Comparison of ENCODE assay signal across 9 cellular contexts in the genomic region with DNA sequence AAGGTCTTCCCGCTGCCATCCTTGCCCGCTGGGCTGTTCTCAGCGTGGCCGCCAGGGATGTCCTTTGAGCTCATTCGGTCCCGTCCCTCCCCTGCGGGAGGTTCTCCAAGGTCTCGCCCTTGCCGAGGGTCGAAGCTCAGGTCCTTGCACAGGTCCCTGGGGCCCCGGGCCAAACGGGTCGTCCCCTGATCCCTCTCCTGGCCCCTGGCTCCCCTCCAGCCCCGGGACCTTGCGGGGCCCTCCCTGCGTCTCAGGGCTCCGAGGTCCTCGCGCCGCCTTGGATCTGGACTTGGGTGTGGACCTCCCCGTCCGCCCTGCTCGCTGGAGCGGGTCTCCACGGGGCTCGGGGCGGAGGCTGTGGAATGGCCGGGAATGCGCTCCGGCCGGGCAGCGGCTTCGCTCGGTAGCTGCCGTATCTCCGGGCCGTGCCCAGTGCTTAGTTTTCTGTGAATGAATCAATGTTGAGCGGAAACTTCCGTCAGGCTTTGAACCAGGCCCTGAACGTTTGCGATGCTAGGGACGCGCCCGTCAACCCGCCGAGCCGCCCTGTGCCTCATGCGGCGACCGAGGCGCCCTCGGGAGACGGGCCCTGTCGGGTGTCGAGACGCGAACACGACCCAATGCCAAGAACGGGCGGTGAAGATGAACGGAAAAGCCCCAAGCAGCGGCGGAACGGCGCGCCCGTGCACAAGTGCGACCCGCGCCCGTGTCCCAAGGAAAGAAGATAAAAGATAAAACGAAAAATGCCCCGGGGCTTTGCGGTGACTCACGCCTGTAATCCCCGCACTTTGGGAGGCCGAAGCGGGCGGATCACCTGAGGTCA. TPM values are rescaled to one million over a fixed set of nuclear protein-coding genes. Genes with fewer than 3 reads are reported as not detected.
A peak's percentile ranks its signal among the peaks of the same experiment; 100 is the strongest.
DNase-seq lines count a peak whose midpoint lies in the region; ATAC-seq, FAIRE-seq and TF ChIP-seq lines count a peak whose summit lies in the region.
"Had no signal": no experiment of that assay in that cellular context is flagged by ENCODE, and none has a peak within 500 bp of the region (broad histone marks: within the 10 kb centered on the region; RNA-seq: fewer than 3 reads in every experiment).

No MANE protein-coding gene starts in this region.

- no peak for TF ChIP-seq RAD21 in HepG2 (CRISPR knock-in tag; IDR thresholded peaks at IDR 0.05)

- peaks cover 2% of the 10 kb centered on the region for H3K4me1 Mint-ChIP-seq in activated CD4-positive, alpha-beta T cell treated with anti-CD3 and anti-CD28 coated beads for 36 hours

- WGBS in HepG2 (ENCODE audit: low lambda C conversion rate), result 84% methylated on average over 76 of the region's 79 CpGs

- no peaks in the 10 kb centered on the region; the same call in 1 of the 2 replicates for H3K4me1 ChIP-seq in HepG2 (ENCODE audit: insufficient read depth, low read length)

- no peak overlapping the region for H3K27ac ChIP-seq in HepG2 (ENCODE audit: extremely low read length, insufficient read depth, low read length)

- H3K36me3 Mint-ChIP-seq in activated CD4-positive, alpha-beta T cell treated with anti-CD3 and anti-CD28 coated beads for 36 hours (ENCODE audit: low read depth), result peaks cover 11% of the 10 kb centered on the region

- H3K79me2 ChIP-seq in HepG2 (ENCODE audit: insufficient read depth, low read length), result no peaks in the 10 kb centered on the region

- in situ Hi-C loops in HepG2 (cut with HindIII; ENCODE audit: extremely low pct_ligation_motif_present, low pct_unique_long_range_greater_than_20kb), result loop anchor here (10.0 kb wide), 1 partner anchor 161 kb away; a partner anchor contains a TSS

- intact Hi-C loops in activated CD4-positive, alpha-beta T cell treated with anti-CD3 and anti-CD28 coated beads for 36 hours (cut with DNase I, micrococcal nuclease), result loop anchor here (1.0 to 2.0 kb wide), 12 partner anchors 27 to 1798 kb away; a partner anchor contains a TSS
- intact Hi-C loops in HepG2 (cut with micrococcal nuclease; ENCODE audit: unreplicated experiment), result no loop called here

- H3K27me3 ChIP-seq in HepG2 (ENCODE audit: control insufficient read depth in 1 of 2, insufficient read depth in 2 of 2, low read length in 2 of 2), result no peaks in the 10 kb centered on the region

- no peak overlapping the region for H3K27ac Mint-ChIP-seq in activated CD4-positive, alpha-beta T cell treated with anti-CD3 and anti-CD28 coated beads for 36 hours

- H3K4me3 Mint-ChIP-seq in activated CD4-positive, alpha-beta T cell treated with anti-CD3 and anti-CD28 coated beads for 36 hours, result no peak overlapping the region

- peak; percentile 39 for ATAC-seq in activated CD4-positive, alpha-beta T cell treated with anti-CD3 and anti-CD28 coated beads for 36 hours
- peak; percentile 2; the same call in 1 of the 3 replicates for ATAC-seq in HepG2
- ATAC-seq in GM19397 (IDR thresholded peaks at IDR 0.05; ENCODE audit: unreplicated experiment), result no peak

- H3K36me3 ChIP-seq in HepG2 (replicated peaks in 1 of 2; ENCODE audit: control insufficient read depth in 1 of 2, insufficient read depth in 2 of 2, low read length in 2 of 2), result peaks cover 0 to 6% of the 10 kb centered on the region in 2 experiments; a peak in 3 of 5 replicates

- TF ChIP-seq EP300 in HepG2 (IDR thresholded peaks at IDR 0.05; ENCODE audit: low read depth in 2 of 2, low read length in 2 of 2) (no peak), HepG2 (CRISPR knock-in tag; IDR thresholded peaks at IDR 0.05; ENCODE audit: borderline replicate concordance) (no peak)

- POLR2A ChIA-PET in activated CD4-positive, alpha-beta T cell treated with anti-CD3 and anti-CD28 coated beads for 36 hours (lab: Charles Lee), result interaction anchor here (1.9 kb wide), 1 partner anchor 28 kb away, joined by 5 read pairs; a partner anchor contains a TSS
- POLR2A ChIA-PET in HepG2 (lab: Yijun Ruan, JAX), result interaction anchor here (1.0 to 1.7 kb wide), 2 partner anchors 12 to 164 kb away, joined by 4 to 8 read pairs; no protein-coding TSS in a partner anchor

- no peaks in the 10 kb centered on the region for H3K27me3 Mint-ChIP-seq in activated CD4-positive, alpha-beta T cell treated with anti-CD3 and anti-CD28 coated beads for 36 hours

- TF ChIP-seq POLR2A in HepG2 (IDR thresholded peaks at IDR 0.05; ENCODE audit: insufficient read depth in 1 of 2, low read depth in 2 of 2, low read length in 2 of 2), result no peak

- H3K9me3 Mint-ChIP-seq in activated CD4-positive, alpha-beta T cell treated with anti-CD3 and anti-CD28 coated beads for 36 hours (ENCODE audit: low read depth), result peaks cover under 1% of the 10 kb centered on the region

- no peak overlapping the region for H3K9ac ChIP-seq in HepG2 (ENCODE audit: insufficient read depth, low read depth, low read length)

- FAIRE-seq in HepG2 (lab: Jason Lieb, UNC) (no peak), D721Med (lab: Jason Lieb, UNC) (no peak)

- TF ChIP-seq CTCF in HepG2 (CRISPR knock-in tag; IDR thresholded peaks at IDR 0.05) (no peak), D721Med (IDR thresholded peaks at IDR 0.05; ENCODE audit: insufficient read depth, missing control alignments) (no peak)

- no peaks in the 10 kb centered on the region for H4K20me1 ChIP-seq in HepG2 (ENCODE audit: insufficient read depth, low read length)

- CTCF ChIA-PET in activated CD4-positive, alpha-beta T cell treated with anti-CD3 and anti-CD28 coated beads for 36 hours (lab: Charles Lee), result interaction anchor here (0.6 to 1.3 kb wide), 10 partner anchors 17 to 1167 kb away, joined by 3 to 7 read pairs (median 4); a partner anchor contains a TSS
- CTCF ChIA-PET in HepG2 (lab: Yijun Ruan, JAX; ENCODE audit: low intra/inter-chr PET ratio, low total read pairs), result no interaction called here

- H3K4me3 ChIP-seq in HepG2 (replicated peaks in 1 of 3; ENCODE audit: insufficient read depth in 1 of 3, low read depth in 2 of 3, low read length in 3 of 3), result no peak overlapping the region

- H3K4me2 ChIP-seq in HepG2 (ENCODE audit: low read depth, low read length), result no peak overlapping the region

- no peaks in the 10 kb centered on the region for H3K9me3 ChIP-seq in HepG2 (ENCODE audit: low read length)

- H2AFZ ChIP-seq in HepG2 (ENCODE audit: low read length), result no peak overlapping the region

- no TSS peak for BruUV-seq in HepG2 (replicated peaks; lab: Mats Ljungman, UMichigan)

- DNase-seq in SHP77 (lab: John Stamatoyannopoulos, UW) (peak; percentile 14 to 34), SHP77 treated with DMSO at 0.1 percent for 48 hours (lab: John Stamatoyannopoulos, UW) (no peak), cerebellar cortex (ENCODE audit: low spot score) (peak; percentile 57), HepG2 (ENCODE audit: low spot score) (no peak), D721Med (ENCODE audit: insufficient read length, low spot score) (no peak)
- DNase-seq in activated CD4-positive, alpha-beta T cell treated with anti-CD3 and anti-CD28 coated beads for 36 hours, result peak; percentile 83
- peak; percentile 53 to 54 for DNase-seq in stimulated activated CD4-positive, alpha-beta T cell treated with anti-CD3 and anti-CD28 coated beads, Interleukin-4, amount 100 ng/mL, for 48 hours (ENCODE audit: low read depth in 2 of 2)

RNA-seq across cellular contexts. Expression of a gene that starts 0.8 kb away (rescaled TPM):
- total RNA-seq in activated CD4-positive, alpha-beta T cell treated with anti-CD3 and anti-CD28 coated beads for 36 hours, result 10 to 100 TPM in 1 of 2 experiments, not detected in 1; 45.7 TPM
- total RNA-seq in HepG2 (2016; rRNA removed; fragmentation: Illumina TruSeq; extraction: Trizol), result 894 TPM in 1 of 2 replicates, not detected in the other
- 12,614 and 12,724 TPM in 2 replicates for total RNA-seq in HepG2 (2016; cell fraction: cytosol; rRNA removed; fragmentation: Illumina TruSeq; extraction: Trizol; ENCODE audit: low read depth)
- total RNA-seq in HepG2 (2016; cell fraction: insoluble cytoplasmic fraction; rRNA removed; fragmentation: Illumina TruSeq; extraction: Trizol), result 82.4 and 810 TPM in 2 replicates
- 600 and 628 TPM in 2 replicates for total RNA-seq in HepG2 (2016; cell fraction: membrane; rRNA removed; fragmentation: Illumina TruSeq; extraction: Trizol)
- 1,443 and 1,712 TPM in 2 replicates for total RNA-seq in HepG2 (2016; cell fraction: nucleus; rRNA removed; fragmentation: Illumina TruSeq; extraction: Trizol)
- polyA plus RNA-seq in HepG2 (2011; rRNA removed), result not detected in 2 replicates
- not detected in 2 replicates for polyA plus RNA-seq in HepG2 (2011; cell fraction: cytosol; rRNA removed)
- polyA plus RNA-seq in HepG2 (2011; cell fraction: nucleus; rRNA removed), result not detected in 2 replicates
- not detected in 2 replicates for polyA plus RNA-seq in HepG2 (2012)
- 76.0 TPM in 1 of 2 replicates, not detected in the other for polyA plus RNA-seq in HepG2 (2016; cell fraction: cytosol; fragmentation: Illumina TruSeq; extraction: Trizol; ENCODE audit: low read depth)
- polyA plus RNA-seq in HepG2 (2016; cell fraction: insoluble cytoplasmic fraction; fragmentation: Illumina TruSeq; extraction: Trizol; ENCODE audit: low read depth), result not detected in 2 replicates
- polyA plus RNA-seq in HepG2 (2016; cell fraction: membrane; fragmentation: Illumina TruSeq; extraction: Trizol; ENCODE audit: low read depth), result not detected in 2 replicates
- not detected in 2 replicates for polyA plus RNA-seq in HepG2 (2016; cell fraction: nucleus; fragmentation: Illumina TruSeq; extraction: Trizol; ENCODE audit: insufficient read depth, low read depth)
- under 0.01 TPM in 2 replicates for polyA minus RNA-seq in HepG2 (2011; rRNA and poly(A)+ RNA removed; ENCODE audit: low replicate concordance)
- polyA minus RNA-seq in HepG2 (2011; cell fraction: cytosol; rRNA and poly(A)+ RNA removed), result 1,413 and 1,463 TPM in 2 replicates
- polyA minus RNA-seq in HepG2 (2011; cell fraction: nucleus; rRNA and poly(A)+ RNA removed), result under 0.01 TPM in 1 of 2 replicates, not detected in the other
- total RNA-seq: glomerular endothelial cell had no signal

RNA-seq across cellular contexts. Expression of a gene that starts 27.7 kb away (rescaled TPM):
- total RNA-seq in activated CD4-positive, alpha-beta T cell treated with anti-CD3 and anti-CD28 coated beads for 36 hours, result 10 to 100 TPM; 51.4 to 59.2 TPM
- 31.6 and 34.3 TPM in 2 replicates for total RNA-seq in HepG2 (2016; rRNA removed; fragmentation: Illumina TruSeq; extraction: Trizol)
- total RNA-seq in HepG2 (2016; cell fraction: cytosol; rRNA removed; fragmentation: Illumina TruSeq; extraction: Trizol; ENCODE audit: low read depth), result 25.8 and 28.6 TPM in 2 replicates
- 24.3 and 33.8 TPM in 2 replicates for total RNA-seq in HepG2 (2016; cell fraction: insoluble cytoplasmic fraction; rRNA removed; fragmentation: Illumina TruSeq; extraction: Trizol)
- total RNA-seq in HepG2 (2016; cell fraction: membrane; rRNA removed; fragmentation: Illumina TruSeq; extraction: Trizol), result 46.4 and 51.5 TPM in 2 replicates
- total RNA-seq in HepG2 (2016; cell fraction: nucleus; rRNA removed; fragmentation: Illumina TruSeq; extraction: Trizol), result 25.3 and 27.9 TPM in 2 replicates
- 34.3 and 39.8 TPM in 2 replicates for polyA plus RNA-seq in HepG2 (2011; rRNA removed)
- 37.7 and 41.2 TPM in 2 replicates for polyA plus RNA-seq in HepG2 (2011; cell fraction: cytosol; rRNA removed)
- 91.6 and 97.0 TPM in 2 replicates for polyA plus RNA-seq in HepG2 (2011; cell fraction: nucleus; rRNA removed)
- 39.5 and 43.5 TPM in 2 replicates for polyA plus RNA-seq in HepG2 (2012)
- polyA plus RNA-seq in HepG2 (2016; cell fraction: cytosol; fragmentation: Illumina TruSeq; extraction: Trizol; ENCODE audit: low read depth), result 48.0 and 58.0 TPM in 2 replicates
- 39.5 and 47.9 TPM in 2 replicates for polyA plus RNA-seq in HepG2 (2016; cell fraction: insoluble cytoplasmic fraction; fragmentation: Illumina TruSeq; extraction: Trizol; ENCODE audit: low read depth)
- 63.7 TPM in 2 replicates for polyA plus RNA-seq in HepG2 (2016; cell fraction: membrane; fragmentation: Illumina TruSeq; extraction: Trizol; ENCODE audit: low read depth)
- 58.1 and 61.1 TPM in 2 replicates for polyA plus RNA-seq in HepG2 (2016; cell fraction: nucleus; fragmentation: Illumina TruSeq; extraction: Trizol; ENCODE audit: insufficient read depth, low read depth)
- 23.7 and 57.9 TPM in 2 replicates for polyA minus RNA-seq in HepG2 (2011; rRNA and poly(A)+ RNA removed; ENCODE audit: low replicate concordance)
- polyA minus RNA-seq in HepG2 (2011; cell fraction: cytosol; rRNA and poly(A)+ RNA removed), result 18.7 and 21.8 TPM in 2 replicates
- polyA minus RNA-seq in HepG2 (2011; cell fraction: nucleus; rRNA and poly(A)+ RNA removed), result 35.8 and 44.5 TPM in 2 replicates

Comparison
In these comparisons a context has a peak if more than half of its experiments do, and no peak if none do; other contexts are left out.
1. DNase-seq: peak in SHP77 (2 of 2), activated CD4-positive, alpha-beta T cell treated with anti-CD3 and anti-CD28 coated beads for 36 hours (single experiment), cerebellar cortex (single experiment) and stimulated activated CD4-positive, alpha-beta T cell treated with anti-CD3 and anti-CD28 coated beads, Interleukin-4, amount 100 ng/mL, for 48 hours (2 of 2); none in SHP77 treated with DMSO at 0.1 percent for 48 hours (single experiment), HepG2 (single experiment) and D721Med (single experiment).